In genomic region chr12:131948713-131949430, GRCh38 we compare ENCODE assay signal across 1 cellular context.
TF ChIP-seq lines count a peak whose summit lies in the region.

No MANE protein-coding gene starts in this region.

TF ChIP-seq in HepG2, 621 proteins besides CTCF, POLR2A, EP300 and RAD21:
- TF ChIP-seq ZNF460 (CRISPR knock-in tag; IDR thresholded peaks at IDR 0.05; ENCODE audit: borderline replicate concordance) (peak; percentile 50), ZMYM2 (CRISPR knock-in tag; IDR thresholded peaks at IDR 0.05) (0 out of 2 replicates have a peak, but pooled peaks have one; percentile 49), ZNF430 (CRISPR knock-in tag; IDR thresholded peaks at IDR 0.05) (0 out of 2 replicates have a peak, but pooled peaks have one; percentile 41)
